Comparison of ENCODE assay signal across 8 cellular contexts in genomic region chr4:3880595-3881120, GRCh38.
DNase-seq lines count a peak whose midpoint lies in the region; ATAC-seq and TF ChIP-seq lines count a peak whose summit lies in the region.

No MANE protein-coding gene starts in this region.

- TF ChIP-seq CTCF in HL-60 (IDR thresholded peaks at IDR 0.05; ENCODE audit: insufficient read depth, low read length) (peak; percentile 34), fibroblast of pulmonary artery (IDR thresholded peaks at IDR 0.05; ENCODE audit: low read length, missing control alignments) (peak; percentile 49), thyroid gland (IDR thresholded peaks at IDR 0.05) (peak in 5 of 6 experiments; percentile 58 to 84 (median 73))

- H3K36me3 ChIP-seq in thyroid gland = no peaks in the 10 kb centered on the region

- no peak for ATAC-seq in GM21526 (IDR thresholded peaks at IDR 0.05; ENCODE audit: low FRiP score, unreplicated experiment)

- peaks cover 19% of the 10 kb centered on the region for H3K27me3 ChIP-seq in HL-60 (ENCODE audit: insufficient read depth, poor library complexity, severe bottlenecking)
- peaks cover 4% of the 10 kb centered on the region for H3K27me3 ChIP-seq in thyroid gland

- 2 to 7% methylated on average over 13 to 17 of the region's 20 CpGs for WGBS in thyroid gland, 2 donors

- TF ChIP-seq POLR2A in thyroid gland (IDR thresholded peaks at IDR 0.05) = no peak

- H3K9me3 ChIP-seq in thyroid gland = no peaks in the 10 kb centered on the region

- peak; percentile 81 for DNase-seq in DMS 273 (lab: John Stamatoyannopoulos, UW; ENCODE audit: unreplicated experiment)
- DNase-seq in HL-60 (ENCODE audit: low read depth in 1 of 2, low spot score in 1 of 2) = peak; percentile 69 to 80
- peak; percentile 77 for DNase-seq in OCI-M1 (lab: John Stamatoyannopoulos, UW)
- DNase-seq in activated T-helper 1 cell treated with Interleukin-2 at 50 U/mL for 16 hours (ENCODE audit: low read depth) = peak; percentile 46
- peak; percentile 50 for DNase-seq in fibroblast of pulmonary artery (ENCODE audit: low read depth)
- DNase-seq in nucleus accumbens (lab: John Stamatoyannopoulos, UW) = peak in 44 of 56 donors; percentile 11 to 86 (median 50)
- peak; percentile 70 to 79 for DNase-seq in thyroid gland

- H3K4me1 ChIP-seq in thyroid gland = peaks cover 5 to 12% of the 10 kb centered on the region in 2 donors

- H3K27ac ChIP-seq in HL-60 (replicated peaks) = no peak overlapping the region
- no peak overlapping the region for H3K27ac ChIP-seq in thyroid gland

- intact Hi-C loops in thyroid gland (cut with DNase I) = no loop called here

- H3K4me3 ChIP-seq in HL-60 (replicated peaks; ENCODE audit: insufficient read depth, low read length) = no peak overlapping the region
- H3K4me3 ChIP-seq in fibroblast of pulmonary artery (replicated peaks; ENCODE audit: low read depth, low read length) = no peak overlapping the region
- H3K4me3 ChIP-seq in thyroid gland (replicated peaks in 1 of 3) = no peak overlapping the region
